Comparison of ENCODE assay signal across 11 cellular contexts in the genomic region with DNA sequence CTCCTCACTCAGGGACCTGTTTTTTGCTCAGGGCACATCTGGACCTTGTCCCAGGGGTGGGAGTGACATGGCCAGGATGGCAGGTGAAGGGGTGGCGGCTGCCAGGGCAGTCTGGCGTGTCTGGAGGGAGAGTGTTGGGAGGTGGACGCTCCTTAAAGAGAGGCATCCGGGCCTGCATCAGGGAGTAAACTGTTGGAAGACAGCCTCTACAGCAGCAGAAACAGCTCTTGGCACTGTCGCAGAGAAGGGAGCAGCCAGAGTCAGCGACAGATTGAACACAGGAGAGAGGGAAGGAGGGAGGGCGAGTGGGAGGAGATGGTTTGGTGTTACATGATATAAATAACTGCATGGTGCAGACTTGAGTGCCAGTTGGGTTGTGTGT. TPM values are rescaled to one million over a fixed set of nuclear protein-coding genes. Genes with fewer than 3 reads are reported as not detected.
DNase-seq lines count a peak whose midpoint lies in the region; ATAC-seq and TF ChIP-seq lines count a peak whose summit lies in the region.
"Had no signal": no experiment of that assay in that cellular context is flagged by ENCODE, and none has a peak within 500 bp of the region (broad histone marks: within the 10 kb centered on the region; RNA-seq: fewer than 3 reads in every experiment).

No MANE protein-coding gene starts in this region.

- H3K4me1 ChIP-seq in IMR-90 (ENCODE audit: control insufficient read depth, insufficient read depth, low read length) (peaks cover 13% of the 10 kb centered on the region), mesenchymal stem cell (ENCODE audit: control insufficient read depth, insufficient read depth, low read depth, low read length) (no peaks in the 10 kb centered on the region), suprapubic skin (peaks cover 19% of the 10 kb centered on the region)

- H2AK9ac ChIP-seq in IMR-90 (replicated peaks; ENCODE audit: low read depth, low read length, poor library complexity) = peak overlapping the region; percentile 42

- peak overlapping the region; percentile 59 for H2BK5ac ChIP-seq in IMR-90 (ENCODE audit: low read depth, low read length, poor library complexity, severe bottlenecking)
- no peak overlapping the region for H2BK5ac ChIP-seq in mesenchymal stem cell (ENCODE audit: low read depth, low read length, poor library complexity, severe bottlenecking)

- H3K56ac ChIP-seq in IMR-90 (ENCODE audit: extremely low read depth, insufficient read depth, low read length) = no peak overlapping the region

- H3K23ac ChIP-seq in IMR-90 (ENCODE audit: low read depth, low read length) (no peak overlapping the region; the same call in 1 of the 2 replicates), mesenchymal stem cell (ENCODE audit: low read length in 2 of 2) (no peak overlapping the region)

- in situ Hi-C loops in IMR-90 (cut with MboI; ENCODE audit: low sequenced_read_pairs) = no loop called here

- H4K8ac ChIP-seq in IMR-90 (ENCODE audit: low read depth in 2 of 2, low read length in 2 of 2) = peak overlapping the region; percentile 58 to 65; a peak in 1 of 4 replicates
- no peak overlapping the region for H4K8ac ChIP-seq in mesenchymal stem cell (ENCODE audit: low read length)

- H4K5ac ChIP-seq in IMR-90 (ENCODE audit: low read depth, low read length) = peak overlapping the region; percentile 5

- H3K9me3 ChIP-seq in IMR-90 (ENCODE audit: control insufficient read depth, insufficient read depth, low read length) (no peaks in the 10 kb centered on the region), mesenchymal stem cell (ENCODE audit: control insufficient read depth, low read length) (no peaks in the 10 kb centered on the region), suprapubic skin (no peaks in the 10 kb centered on the region)

- ATAC-seq in IMR-90 (ENCODE audit: low read depth) = peak; percentile 22
- ATAC-seq in GM18909 (IDR thresholded peaks at IDR 0.05; ENCODE audit: poor library complexity, unreplicated experiment) = no peak

- 27% methylated on average over 4 of the region's 7 CpGs; no CpG with 5 or more reads in 1 of the 2 experiments for WGBS in IMR-90 (ENCODE audit: extremely low coverage in 2 of 2, insufficient read length in 1 of 2), 2 experiments
- 78% methylated on average over 7 of the region's 7 CpGs for WGBS in mesenchymal stem cell
- 31% methylated on average over 7 of the region's 7 CpGs for WGBS in suprapubic skin

- H4K91ac ChIP-seq in IMR-90 (ENCODE audit: insufficient read depth, low read depth, low read length) (peak overlapping the region; percentile 61), mesenchymal stem cell (ENCODE audit: low read length) (no peak overlapping the region)

- H2BK120ac ChIP-seq in IMR-90 (ENCODE audit: low read depth, low read length) = peak overlapping the region; percentile 64
- no peak overlapping the region for H2BK120ac ChIP-seq in mesenchymal stem cell (ENCODE audit: low read depth, low read length)

- H4K20me1 ChIP-seq in IMR-90 (ENCODE audit: insufficient read depth, low read length) = no peaks in the 10 kb centered on the region

- no peaks in the 10 kb centered on the region for H3K79me1 ChIP-seq in IMR-90 (ENCODE audit: low read depth in 1 of 2, low read length in 2 of 2)
- no peaks in the 10 kb centered on the region for H3K79me1 ChIP-seq in mesenchymal stem cell (replicated peaks; ENCODE audit: low read length, poor library complexity, severe bottlenecking)

- H2BK15ac ChIP-seq in IMR-90 (ENCODE audit: low read depth, low read length) = peak overlapping the region; percentile 53; the same call in 2 of the 3 replicates
- no peak overlapping the region for H2BK15ac ChIP-seq in mesenchymal stem cell (ENCODE audit: low read depth, poor library complexity, severe bottlenecking)

- intact Hi-C loops in IMR-90 (cut with micrococcal nuclease) (no loop called here), dorsolateral prefrontal cortex (cut with DNase I) (no loop called here)

- peak overlapping the region; percentile 61 for H3K4ac ChIP-seq in IMR-90 (ENCODE audit: low read depth, low read length)
- H3K4ac ChIP-seq in mesenchymal stem cell (ENCODE audit: low read depth in 1 of 2, low read length in 2 of 2) = no peak overlapping the region

- BruUV-seq in IMR-90 (replicated peaks; lab: Mats Ljungman, UMichigan) = no TSS peak

- dilution Hi-C loops in IMR-90 (cut with HindIII; ENCODE audit: low sequenced_read_pairs, unreplicated experiment) = no loop called here

- no peak overlapping the region for H2BK12ac ChIP-seq in mesenchymal stem cell (ENCODE audit: low read length in 2 of 2)

- peak overlapping the region; percentile 81 for H2AFZ ChIP-seq in IMR-90 (replicated peaks; ENCODE audit: low read length, poor library complexity)
- no peak overlapping the region for H2AFZ ChIP-seq in mesenchymal stem cell (ENCODE audit: low read depth, low read length)

- H2AK5ac ChIP-seq in IMR-90 (ENCODE audit: low read depth, low read length) (peak overlapping the region; percentile 35; the same call in 1 of the 2 replicates), mesenchymal stem cell (ENCODE audit: low read length, severe bottlenecking) (no peak overlapping the region)

- POLR2A ChIA-PET in IMR-90 (lab: Charles Lee; ENCODE audit: unreplicated experiment) = no interaction called here

- H3K9ac ChIP-seq in IMR-90 (ENCODE audit: low read depth, low read length) = peak overlapping the region; percentile 24
- peak overlapping the region; percentile 64 for H3K9ac ChIP-seq in mesenchymal stem cell (ENCODE audit: low read length)

- no peak overlapping the region for H3K4me3 ChIP-seq in IMR-90 (ENCODE audit: insufficient read depth, low read depth, low read length)
- no peak overlapping the region for H3K4me3 ChIP-seq in dorsolateral prefrontal cortex
- peak overlapping the region in 1 of 2 experiments; percentile 48 for H3K4me3 ChIP-seq in mesenchymal stem cell (ENCODE audit: insufficient read depth in 1 of 2, low read depth in 1 of 2, low read length in 2 of 2)
- H3K4me3 ChIP-seq in suprapubic skin = no peak overlapping the region

- H3K27ac ChIP-seq in IMR-90 (ENCODE audit: insufficient read depth, low read length) (peak overlapping the region; percentile 77), dorsolateral prefrontal cortex (peak overlapping the region in 29 of 59 donors; percentile 1 to 72 (median 46)), mesenchymal stem cell (ENCODE audit: low read length, poor library complexity, severe bottlenecking) (no peak overlapping the region), suprapubic skin (peak overlapping the region; percentile 66)

- peaks cover 7% of the 10 kb centered on the region for H3K9me1 ChIP-seq in IMR-90 (ENCODE audit: insufficient read depth, low read length)

- H3K14ac ChIP-seq in IMR-90 (replicated peaks; ENCODE audit: low read depth, low read length) (no peak overlapping the region; the same call in 1 of the 2 replicates), mesenchymal stem cell (ENCODE audit: low read length in 2 of 2) (no peak overlapping the region)

- H3K36me3 ChIP-seq in IMR-90 (ENCODE audit: control insufficient read depth, insufficient read depth, low read length) (no peaks in the 10 kb centered on the region), mesenchymal stem cell (ENCODE audit: control insufficient read depth in 1 of 2, insufficient read depth in 2 of 2, low read depth in 1 of 2, low read length in 2 of 2) (no peaks in the 10 kb centered on the region), suprapubic skin (no peaks in the 10 kb centered on the region)

- H3K18ac ChIP-seq in IMR-90 (ENCODE audit: low read depth, low read length) (peak overlapping the region; percentile 74), mesenchymal stem cell (ENCODE audit: low read depth in 1 of 2, low read length in 2 of 2) (no peak overlapping the region)

- no peak for TF ChIP-seq POLR2A in IMR-90 (IDR thresholded peaks at IDR 0.05; ENCODE audit: low read depth, low read length)
- no peak for TF ChIP-seq POLR2A in suprapubic skin (IDR thresholded peaks at IDR 0.05)

- CTCF ChIA-PET in IMR-90 (lab: Yijun Ruan, JAX) = no interaction called here

- H3K4me2 ChIP-seq in IMR-90 (ENCODE audit: low read depth, low read length) = peak overlapping the region; percentile 37
- no peak overlapping the region for H3K4me2 ChIP-seq in mesenchymal stem cell (ENCODE audit: low read length, poor library complexity, severe bottlenecking)

- TF ChIP-seq EP300 in suprapubic skin (IDR thresholded peaks at IDR 0.05) = no peak

- 0 out of 2 replicates have a peak overlapping the region, but pooled peaks have one; percentile 18 for H2BK20ac ChIP-seq in IMR-90 (ENCODE audit: low read depth, low read length)

- DNase-seq in IMR-90 (no peak), dorsolateral prefrontal cortex (peak in 9 of 10 donors; percentile 37 to 81 (median 65)), mesenchymal stem cell (no peak), suprapubic skin (ENCODE audit: low spot score in 2 of 2) (no peak), SK-N-DZ (ENCODE audit: low spot score) (no peak)
- DNase-seq in activated CD4-positive, alpha-beta T cell treated with anti-CD3 and anti-CD28 coated beads, Interleukin-2, amount 50 U/mL, for 1 hour = no peak
- DNase-seq in activated CD8-positive, alpha-beta memory T cell treated with anti-CD3 and anti-CD28 coated beads, Interleukin-2, amount 50 U/mL, for 48 hours = no peak
- DNase-seq: amniotic stem cell; effector CD8-positive, alpha-beta T cell had no signal

- H3K27me3 ChIP-seq in IMR-90 (ENCODE audit: control insufficient read depth, insufficient read depth, low read length) (no peaks in the 10 kb centered on the region), dorsolateral prefrontal cortex (no peaks in the 10 kb centered on the region), mesenchymal stem cell (ENCODE audit: control insufficient read depth in 1 of 2, insufficient read depth in 1 of 2, low read length in 2 of 2) (no peaks in the 10 kb centered on the region), suprapubic skin (no peaks in the 10 kb centered on the region)

- TF ChIP-seq CTCF in IMR-90 (conservative IDR thresholded peaks at IDR 0.05; ENCODE audit: low read depth, low read length) (no peak), dorsolateral prefrontal cortex (IDR thresholded peaks at IDR 0.05 in 54 of 56, conservative IDR thresholded peaks at IDR 0.05 in 2 of 56; ENCODE audit: low read depth in 1 of 56, partially characterized antibody in 56 of 56) (no peak), suprapubic skin (IDR thresholded peaks at IDR 0.05) (no peak)

- no peak for TF ChIP-seq RAD21 in IMR-90 (IDR thresholded peaks at IDR 0.05; ENCODE audit: low read length)

TF ChIP-seq in IMR-90, 13 proteins besides CTCF, POLR2A, EP300 and RAD21 (continues in another document):
- TF ChIP-seq BHLHE40 (IDR thresholded peaks at IDR 0.05; ENCODE audit: low read depth, low read length) = no peak

RNA-seq across cellular contexts. Expression of a gene that starts 52.8 kb away (rescaled TPM):
- total RNA-seq in IMR-90 (2012; rRNA removed) = under 0.01 and 0.28 TPM in 2 replicates
- polyA plus RNA-seq in IMR-90 (2012; rRNA removed) = 0.12 and 0.19 TPM in 2 replicates
- polyA plus RNA-seq in IMR-90 (2012; cell fraction: cytosol; rRNA removed) = 0.19 TPM in 1 of 2 replicates, not detected in the other
- 0.16 TPM in 1 of 2 replicates, not detected in the other for polyA plus RNA-seq in IMR-90 (2012; cell fraction: nucleus; rRNA removed; ENCODE audit: low replicate concordance)
- total RNA-seq in dorsolateral prefrontal cortex = 10 to 100 TPM in 4 of 120 experiments, 1 to 10 TPM in 115, under 1 TPM in 1; 0.76 to 18.7 (median 4.0) TPM
- polyA plus RNA-seq in mesenchymal stem cell (2013, experiment 1 of 2) = not detected
- not detected for polyA plus RNA-seq in mesenchymal stem cell (2013, experiment 2 of 2)
- total RNA-seq in suprapubic skin = 10 to 100 TPM in 2 of 4 donors, 1 to 10 TPM in 2; 5.9 to 19.7 (median 11.7) TPM
- not detected in 2 replicates for polyA plus RNA-seq in SK-N-DZ (2014; cell fraction: cytosol; rRNA removed)
- polyA plus RNA-seq in SK-N-DZ (2014; cell fraction: nucleus; rRNA removed) = not detected in 2 replicates
- polyA plus RNA-seq: CD14-positive monocyte had no signal

Comparison
In these comparisons a context has a peak if more than half of its experiments do, and no peak if none do; other contexts are left out.
1. DNase-seq: peak in dorsolateral prefrontal cortex (9 of 10); none in IMR-90 (single experiment), mesenchymal stem cell (single experiment), suprapubic skin (0 of 2), activated CD4-positive, alpha-beta T cell treated with anti-CD3 and anti-CD28 coated beads, Interleukin-2, amount 50 U/mL, for 1 hour (single experiment), SK-N-DZ (single experiment) and activated CD8-positive, alpha-beta memory T cell treated with anti-CD3 and anti-CD28 coated beads, Interleukin-2, amount 50 U/mL, for 48 hours (single experiment).